ENCODE assay signal across 17 cellular contexts in the genomic region with DNA sequence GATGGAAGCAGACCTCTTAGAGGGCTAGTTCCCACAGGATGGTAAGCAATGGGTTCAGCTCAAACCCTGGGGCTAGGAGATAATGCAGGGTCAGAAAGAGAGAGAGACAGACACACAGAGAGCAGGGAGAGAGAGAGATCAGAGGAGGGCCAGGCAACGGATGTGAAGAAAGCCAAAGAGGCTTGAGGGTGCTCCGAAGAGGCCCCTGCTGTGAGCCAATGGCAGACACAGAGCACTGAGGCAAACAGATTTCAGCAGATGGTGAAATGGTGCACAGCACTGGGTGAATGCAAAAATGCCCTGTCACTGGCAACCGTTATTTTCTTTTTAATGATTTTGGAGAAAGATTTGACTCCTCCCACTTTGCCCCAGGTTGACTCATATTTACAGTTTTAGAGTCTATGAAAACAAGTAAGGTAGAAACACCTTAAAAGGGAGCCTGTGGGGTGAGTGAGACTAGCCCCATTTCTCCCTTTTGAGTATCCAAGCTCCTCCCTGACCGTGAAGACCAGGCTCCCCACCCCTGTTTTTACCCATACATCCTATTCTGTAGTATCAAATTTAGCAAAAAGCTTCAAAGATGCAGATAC. TPM values are rescaled to one million over a fixed set of nuclear protein-coding genes. Genes with fewer than 3 reads are reported as not detected.
"Had no signal": no experiment of that assay in that cellular context is flagged by ENCODE, and none has a peak within 500 bp of the region (broad histone marks: within the 10 kb centered on the region; RNA-seq: fewer than 3 reads in every experiment).

No MANE protein-coding gene starts in this region.

- H3K36me3 ChIP-seq: lower lobe of right lung, ovary, right lobe of liver had no signal

- H3K4me1 Mint-ChIP-seq: natural killer cell had no signal

- H3K4me1 ChIP-seq: lower lobe of right lung had no signal

- H3K27me3 Mint-ChIP-seq: T-cell had no signal

- H3K27me3 ChIP-seq: ovary, right lobe of liver had no signal

- DNase-seq: activated CD4-positive, CD25-positive, alpha-beta regulatory T cell treated with anti-CD3 and anti-CD28 coated beads, Interleukin-2, amount 50 U/mL, for 72 hours; cerebellar nuclear complex; cortex of kidney; lower lobe of right lung; natural killer cell; ovary; right lobe of liver; stimulated activated CD4-positive, alpha-beta T cell treated with anti-CD3 and anti-CD28 coated beads, Interleukin-15, amount 100 ng/mL, for 24 hours; stimulated activated CD4-positive, alpha-beta T cell treated with anti-CD3 and anti-CD28 coated beads, Interleukin-4, amount 100 ng/mL, for 1 hour; T1000 had no signal

- H3K27ac ChIP-seq: lower lobe of right lung, ovary, right lobe of liver had no signal

- H3K4me3 ChIP-seq: lower lobe of right lung, ovary, right lobe of liver had no signal

- H3K9me3 ChIP-seq: lower lobe of right lung, ovary, right lobe of liver had no signal

- H3K4me3 Mint-ChIP-seq: activated CD4-positive, alpha-beta memory T cell treated with anti-CD3 and anti-CD28 coated beads for 36 hours; activated T-helper 1 cell treated with anti-CD3 and anti-CD28 coated beads, Interleukin-12 subunit alpha, Interleukin-12 subunit beta, Interleukin-2, Interleukin-4 antibody, amounts not matched to agents 30 ng/mL and 10 ng/mL and 1 ng/mL, durations not matched to agents 14 hours and 24 hours and 36 hours; natural killer cell; T-cell had no signal

- H3K27ac Mint-ChIP-seq: activated CD4-positive, alpha-beta memory T cell treated with anti-CD3 and anti-CD28 coated beads for 36 hours; natural killer cell had no signal

- H3K36me3 Mint-ChIP-seq: activated CD4-positive, alpha-beta memory T cell treated with anti-CD3 and anti-CD28 coated beads for 36 hours; natural killer cell; T-cell had no signal

- H3K9me3 Mint-ChIP-seq: activated CD4-positive, alpha-beta memory T cell treated with anti-CD3 and anti-CD28 coated beads for 36 hours; activated T-helper 1 cell treated with anti-CD3 and anti-CD28 coated beads, Interleukin-12 subunit alpha, Interleukin-12 subunit beta, Interleukin-2, Interleukin-4 antibody, amounts not matched to agents 30 ng/mL and 10 ng/mL and 1 ng/mL, durations not matched to agents 14 hours and 24 hours and 36 hours; natural killer cell; T-cell had no signal

RNA-seq across cellular contexts. Expression of a gene that starts 0.8 kb away (rescaled TPM):
- total RNA-seq: activated CD4-positive, alpha-beta memory T cell treated with anti-CD3 and anti-CD28 coated beads for 36 hours; activated T-helper 1 cell treated with anti-CD3 and anti-CD28 coated beads, Interleukin-12 subunit alpha, Interleukin-12 subunit beta, Interleukin-2, Interleukin-4 antibody, amounts not matched to agents 30 ng/mL and 10 ng/mL and 1 ng/mL, durations not matched to agents 14 hours and 24 hours and 36 hours; bronchial epithelial cell; frontal cortex; lower lobe of right lung; natural killer cell; ovary; pulmonary artery endothelial cell; T-cell; ureter had no signal

RNA-seq across cellular contexts. Expression of a gene that starts 31.3 kb away (rescaled TPM):
- total RNA-seq: activated CD4-positive, alpha-beta memory T cell treated with anti-CD3 and anti-CD28 coated beads for 36 hours; activated T-helper 1 cell treated with anti-CD3 and anti-CD28 coated beads, Interleukin-12 subunit alpha, Interleukin-12 subunit beta, Interleukin-2, Interleukin-4 antibody, amounts not matched to agents 30 ng/mL and 10 ng/mL and 1 ng/mL, durations not matched to agents 14 hours and 24 hours and 36 hours; bronchial epithelial cell; frontal cortex; lower lobe of right lung; natural killer cell; ovary; pulmonary artery endothelial cell; right lobe of liver; T-cell; ureter had no signal
